17 cellular contexts compared by ENCODE assay signal in genomic region chr1:151970128-151970527, GRCh38.
"Had no signal": no experiment of that assay in that cellular context is flagged by ENCODE, and none has a peak within 500 bp of the region (broad histone marks: within the 10 kb centered on the region; RNA-seq: fewer than 3 reads in every experiment).

No MANE protein-coding gene starts in this region.

- H3K36me3 ChIP-seq: ascending aorta, lower lobe of right lung, sigmoid colon, spleen, thoracic aorta had no signal

- ATAC-seq: activated CD4-positive, alpha-beta T cell treated with anti-CD3 and anti-CD28 coated beads for 36 hours; activated T-helper 17 cell treated with anti-CD3 and anti-CD28 coated beads, Interleukin-2, amount 50 U/mL, for 72 hours; lower lobe of right lung; natural killer cell treated with Interleukin-12 subunit alpha and Interleukin-12 subunit beta and Interleukin-15 and Interleukin-18, amount 100 ng/mL, for 72 hours; stimulated activated naive B cell treated with anti-CD40 and anti-IgM and Interleukin-4, amounts not matched to agents 10 μg/mL and 1 μg/mL and 100 μg/mL, for 72 hours had no signal

- H3K27ac ChIP-seq: ascending aorta, lower lobe of right lung, sigmoid colon, thoracic aorta had no signal

- H3K27me3 Mint-ChIP-seq: activated CD4-positive, alpha-beta memory T cell treated with anti-CD3 and anti-CD28 coated beads for 36 hours; activated CD4-positive, alpha-beta T cell treated with anti-CD3 and anti-CD28 coated beads for 36 hours; activated T-helper 17 cell treated with anti-CD3 and anti-CD28 coated beads, Interleukin-2, amount 50 U/mL, for 72 hours; dendritic cell treated with granulocyte-macrophage colony-stimulating factor and Interleukin-4, amounts not matched to agents 40 ng/mL and 50 ng/mL, for 4 days had no signal

- H3K9me3 Mint-ChIP-seq: activated CD4-positive, alpha-beta memory T cell treated with anti-CD3 and anti-CD28 coated beads for 36 hours; activated T-helper 17 cell treated with anti-CD3 and anti-CD28 coated beads, Interleukin-2, amount 50 U/mL, for 72 hours; dendritic cell treated with granulocyte-macrophage colony-stimulating factor and Interleukin-4, amounts not matched to agents 40 ng/mL and 50 ng/mL, for 4 days; mesothelial cell of epicardium; natural killer cell treated with Interleukin-12 subunit alpha and Interleukin-12 subunit beta and Interleukin-15 and Interleukin-18, amount 100 ng/mL, for 72 hours; stimulated activated naive B cell treated with anti-CD40 and anti-IgM and Interleukin-4, amounts not matched to agents 10 μg/mL and 1 μg/mL and 100 μg/mL, for 72 hours had no signal

- H3K4me3 ChIP-seq: ascending aorta, lower lobe of right lung, sigmoid colon, spleen, thoracic aorta had no signal

- H3K27ac Mint-ChIP-seq: activated CD4-positive, alpha-beta memory T cell treated with anti-CD3 and anti-CD28 coated beads for 36 hours; activated CD4-positive, alpha-beta T cell treated with anti-CD3 and anti-CD28 coated beads for 36 hours; activated T-helper 17 cell treated with anti-CD3 and anti-CD28 coated beads, Interleukin-2, amount 50 U/mL, for 72 hours; mesothelial cell of epicardium; stimulated activated naive B cell treated with anti-CD40 and anti-IgM and Interleukin-4, amounts not matched to agents 10 μg/mL and 1 μg/mL and 100 μg/mL, for 72 hours had no signal

- H3K27me3 ChIP-seq: ascending aorta, sigmoid colon, spleen had no signal

- H3K36me3 Mint-ChIP-seq: activated CD4-positive, alpha-beta memory T cell treated with anti-CD3 and anti-CD28 coated beads for 36 hours; mesothelial cell of epicardium; natural killer cell treated with Interleukin-12 subunit alpha and Interleukin-12 subunit beta and Interleukin-15 and Interleukin-18, amount 100 ng/mL, for 72 hours; stimulated activated naive B cell treated with anti-CD40 and anti-IgM and Interleukin-4, amounts not matched to agents 10 μg/mL and 1 μg/mL and 100 μg/mL, for 72 hours had no signal

- DNase-seq: activated CD4-positive, alpha-beta memory T cell treated with anti-CD3 and anti-CD28 coated beads for 36 hours; activated CD4-positive, alpha-beta T cell treated with anti-CD3 and anti-CD28 coated beads for 36 hours; activated naive CD4-positive, alpha-beta T cell; effector memory CD4-positive, alpha-beta T cell; hypothalamus; lower lobe of right lung; nucleus accumbens; posterior cingulate gyrus; sigmoid colon; spleen; stimulated activated naive B cell treated with anti-CD40 and anti-IgM and Interleukin-4, amounts not matched to agents 10 μg/mL and 1 μg/mL and 100 μg/mL, for 72 hours had no signal

- H3K9me3 ChIP-seq: ascending aorta, lower lobe of right lung, sigmoid colon, spleen, thoracic aorta had no signal

- H3K4me3 Mint-ChIP-seq: activated CD4-positive, alpha-beta memory T cell treated with anti-CD3 and anti-CD28 coated beads for 36 hours; activated CD4-positive, alpha-beta T cell treated with anti-CD3 and anti-CD28 coated beads for 36 hours; activated T-helper 17 cell treated with anti-CD3 and anti-CD28 coated beads, Interleukin-2, amount 50 U/mL, for 72 hours; mesothelial cell of epicardium; stimulated activated naive B cell treated with anti-CD40 and anti-IgM and Interleukin-4, amounts not matched to agents 10 μg/mL and 1 μg/mL and 100 μg/mL, for 72 hours had no signal
